Comparison of ENCODE assay signal across 27 cellular contexts in genomic region chr10:53236941-53237340, GRCh38.
"Had no signal": no experiment of that assay in that cellular context is flagged by ENCODE, and none has a peak within 500 bp of the region (broad histone marks: within the 10 kb centered on the region; RNA-seq: fewer than 3 reads in every experiment).

No MANE protein-coding gene starts in this region.

- H3K27me3 ChIP-seq: brain microvascular endothelial cell, dorsolateral prefrontal cortex had no signal

- H3K4me3 ChIP-seq: coronary artery, dorsolateral prefrontal cortex had no signal

- H3K9me3 Mint-ChIP-seq: activated CD4-positive, alpha-beta T cell treated with anti-CD3 and anti-CD28 coated beads, Interleukin-2, amount 10 ng/mL, durations not matched to agents 7 days and 5 days; dendritic cell treated with granulocyte-macrophage colony-stimulating factor and Interleukin-4, amounts not matched to agents 40 ng/mL and 50 ng/mL, for 4 days had no signal

- H3K27me3 Mint-ChIP-seq: activated CD4-positive, alpha-beta memory T cell treated with anti-CD3 and anti-CD28 coated beads, Interleukin-2, amount 10 ng/mL, durations not matched to agents 7 days and 5 days; activated CD4-positive, alpha-beta T cell treated with anti-CD3 and anti-CD28 coated beads, Interleukin-2, amount 10 ng/mL, durations not matched to agents 7 days and 5 days; activated naive CD8-positive, alpha-beta T cell; activated T-cell treated with anti-CD3 and anti-CD28 coated beads, Interleukin-2, amount 50 U/mL, for 24 hours; central memory CD8-positive, alpha-beta T cell; dendritic cell treated with granulocyte-macrophage colony-stimulating factor and Interleukin-4, amounts not matched to agents 40 ng/mL and 50 ng/mL, for 4 days had no signal

- H3K4me3 Mint-ChIP-seq: activated CD4-positive, alpha-beta memory T cell treated with anti-CD3 and anti-CD28 coated beads, Interleukin-2, amount 10 ng/mL, durations not matched to agents 7 days and 5 days; activated CD4-positive, alpha-beta T cell treated with anti-CD3 and anti-CD28 coated beads, Interleukin-2, amount 10 ng/mL, durations not matched to agents 7 days and 5 days; activated naive CD8-positive, alpha-beta T cell; activated T-cell treated with anti-CD3 and anti-CD28 coated beads, Interleukin-2, amount 50 U/mL, for 24 hours; activated T-cell treated with anti-CD3 and anti-CD28 coated beads, Interleukin-2, amount 50 U/mL, for 72 hours; central memory CD8-positive, alpha-beta T cell; dendritic cell treated with granulocyte-macrophage colony-stimulating factor and Interleukin-4, amounts not matched to agents 40 ng/mL and 50 ng/mL, for 4 days; endodermal cell; WTC11 had no signal

- H3K27ac Mint-ChIP-seq: activated CD4-positive, alpha-beta memory T cell treated with anti-CD3 and anti-CD28 coated beads, Interleukin-2, amount 10 ng/mL, durations not matched to agents 7 days and 5 days; activated CD4-positive, alpha-beta T cell treated with anti-CD3 and anti-CD28 coated beads, Interleukin-2, amount 10 ng/mL, durations not matched to agents 7 days and 5 days; activated naive CD8-positive, alpha-beta T cell; activated T-cell treated with anti-CD3 and anti-CD28 coated beads, Interleukin-2, amount 50 U/mL, for 24 hours; activated T-cell treated with anti-CD3 and anti-CD28 coated beads, Interleukin-2, amount 50 U/mL, for 72 hours; dendritic cell treated with granulocyte-macrophage colony-stimulating factor and Interleukin-4, amounts not matched to agents 40 ng/mL and 50 ng/mL, for 4 days; endodermal cell; WTC11 had no signal

- H3K36me3 Mint-ChIP-seq: activated naive CD8-positive, alpha-beta T cell had no signal

- ATAC-seq: activated T-cell treated with anti-CD3 and anti-CD28 coated beads, Interleukin-2, amount 50 U/mL, for 72 hours; esophagus mucosa; WTC11 had no signal

- H3K36me3 ChIP-seq: brain microvascular endothelial cell had no signal

- H3K27ac ChIP-seq: brain microvascular endothelial cell, coronary artery, dorsolateral prefrontal cortex had no signal

- DNase-seq: activated CD4-positive, alpha-beta memory T cell treated with anti-CD3 and anti-CD28 coated beads, Interleukin-2, amount 10 ng/mL, durations not matched to agents 7 days and 5 days; activated CD4-positive, alpha-beta T cell treated with anti-CD3 and anti-CD28 coated beads for 1 hour; activated CD4-positive, alpha-beta T cell treated with anti-CD3 and anti-CD28 coated beads for 4 hours; activated CD4-positive, alpha-beta T cell treated with anti-CD3 and anti-CD28 coated beads, Interleukin-2, amount 10 ng/mL, durations not matched to agents 7 days and 5 days; activated CD4-positive, alpha-beta T cell treated with anti-CD3 and anti-CD28 coated beads, Interleukin-2, amount 50 U/mL, for 4 hours; activated CD8-positive, alpha-beta memory T cell treated with anti-CD3 and anti-CD28 coated beads, Interleukin-2, amount 50 U/mL, for 48 hours; activated gamma-delta T cell; activated naive CD4-positive, alpha-beta T cell; activated naive CD4-positive, alpha-beta T cell treated with anti-CD3 and anti-CD28 coated beads, Interleukin-2, amount 50 U/mL, for 16 hours; activated T-cell treated with anti-CD3 and anti-CD28 coated beads for 4 hours; activated T-cell treated with anti-CD3 and anti-CD28 coated beads, Interleukin-2, amount 50 U/mL, for 24 hours; activated T-cell treated with anti-CD3 and anti-CD28 coated beads, Interleukin-2, amount 50 U/mL, for 72 hours; amniotic stem cell; anterior cingulate cortex; brain microvascular endothelial cell; dorsolateral prefrontal cortex; effector memory CD4-positive, alpha-beta T cell; endodermal cell; foreskin fibroblast; head of caudate nucleus; T-helper 2 cell had no signal

- H3K4me1 Mint-ChIP-seq: activated CD4-positive, alpha-beta memory T cell treated with anti-CD3 and anti-CD28 coated beads, Interleukin-2, amount 10 ng/mL, durations not matched to agents 7 days and 5 days; activated CD4-positive, alpha-beta T cell treated with anti-CD3 and anti-CD28 coated beads, Interleukin-2, amount 10 ng/mL, durations not matched to agents 7 days and 5 days; central memory CD8-positive, alpha-beta T cell; endodermal cell had no signal
